Comparison of ENCODE assay signal across 1 cellular context in genomic region chr17:45221081-45221996, GRCh38.
TF ChIP-seq lines count a peak whose summit lies in the region.

TSS of gene FMNL1 (plus strand) at chr17:45221885. CDS start at chr17:45222125, 240 bp downstream.

TF ChIP-seq in H1, 55 proteins besides CTCF, POLR2A, EP300 and RAD21 (continued from another document):
- no peak for TF ChIP-seq RXRA (IDR thresholded peaks at IDR 0.05; ENCODE audit: insufficient read depth, low read depth, low read length)
- no peak for TF ChIP-seq YY1 (IDR thresholded peaks at IDR 0.05; ENCODE audit: low read depth, low read length)
- no peak; a peak in 1 of 4 replicates for TF ChIP-seq SIN3A (conservative IDR thresholded peaks at IDR 0.05 in 1 of 2, IDR thresholded peaks at IDR 0.05 in 1 of 2; ENCODE audit: low read depth in 1 of 2, low read length in 2 of 2)
- TF ChIP-seq SUZ12 (IDR thresholded peaks at IDR 0.05; ENCODE audit: low read length): peak; percentile 39; the same call in 1 of the 2 replicates
- TF ChIP-seq E2F6 (IDR thresholded peaks at IDR 0.05): no peak
- no peak for TF ChIP-seq CHD2 (IDR thresholded peaks at IDR 0.05; ENCODE audit: low read length)
- no peak for TF ChIP-seq CBX5 (IDR thresholded peaks at IDR 0.05; ENCODE audit: low read depth, low read length)
- no peak for TF ChIP-seq TAF7 (optimal IDR thresholded peaks at IDR 0.05; ENCODE audit: borderline replicate concordance, low read depth, low read length)
- no peak for TF ChIP-seq JUN (IDR thresholded peaks at IDR 0.05; ENCODE audit: low read depth, low read length)
- no peak for TF ChIP-seq MAFK (IDR thresholded peaks at IDR 0.05; ENCODE audit: low read depth, low read length)
- TF ChIP-seq SP1 (IDR thresholded peaks at IDR 0.05; ENCODE audit: low read depth, low read length): no peak
- no peak for TF ChIP-seq USF2 (IDR thresholded peaks at IDR 0.05; ENCODE audit: low read length)
- TF ChIP-seq ZNF274 (IDR thresholded peaks at IDR 0.05; ENCODE audit: borderline replicate concordance, extremely low read depth, low read length): no peak
- TF ChIP-seq HDAC2 (IDR thresholded peaks at IDR 0.05; ENCODE audit: borderline replicate concordance in 1 of 2, low read depth in 2 of 2, low read length in 2 of 2): no peak
- no peak for TF ChIP-seq POU5F1 (IDR thresholded peaks at IDR 0.05; ENCODE audit: low read depth, low read length)
- peak; percentile 15 for TF ChIP-seq EZH2 (IDR thresholded peaks at IDR 0.05; ENCODE audit: low read depth, low read length, severe bottlenecking)
- TF ChIP-seq SAP30 (IDR thresholded peaks at IDR 0.05; ENCODE audit: insufficient read depth, insufficient replicate concordance, low read length): no peak
- peak; percentile 72 for TF ChIP-seq KDM4A (IDR thresholded peaks at IDR 0.05; ENCODE audit: low read depth, low read length, severe bottlenecking)
- 0 out of 2 replicates have a peak, but pooled peaks have one; percentile 23 for TF ChIP-seq PHF8 (conservative IDR thresholded peaks at IDR 0.05; ENCODE audit: low read depth, low read length)
- TF ChIP-seq RBBP5 (IDR thresholded peaks at IDR 0.05; ENCODE audit: borderline replicate concordance, low read depth, low read length): peak; percentile 80; the same call in 1 of the 2 replicates
- TF ChIP-seq ASH2L (IDR thresholded peaks at IDR 0.05; ENCODE audit: low read length): peak; percentile 59
- peak; percentile 92 for TF ChIP-seq FOSL1 (IDR thresholded peaks at IDR 0.05; ENCODE audit: insufficient read depth, low read depth, low read length)
- no peak; the same call in 1 of the 2 replicates for TF ChIP-seq GABPA (IDR thresholded peaks at IDR 0.05; ENCODE audit: borderline replicate concordance, insufficient read depth, low read length)
- no peak for TF ChIP-seq SIX5 (IDR thresholded peaks at IDR 0.05; ENCODE audit: low read depth, low read length)
- TF ChIP-seq CTBP2 (IDR thresholded peaks at IDR 0.05; ENCODE audit: borderline replicate concordance, insufficient read depth, insufficient read length, low read length): no peak
- no peak for TF ChIP-seq RFX5 (IDR thresholded peaks at IDR 0.05; ENCODE audit: borderline replicate concordance, low read depth, low read length)
- TF ChIP-seq CEBPB (IDR thresholded peaks at IDR 0.05; ENCODE audit: low read depth, low read length): no peak
